24 cellular contexts compared by ENCODE assay signal in genomic region chr19:34154401-34154800, GRCh38. TPM values are rescaled to one million over a fixed set of nuclear protein-coding genes. Genes with fewer than 3 reads are reported as not detected.
A peak's percentile ranks its signal among the peaks of the same experiment; 100 is the strongest.
DNase-seq lines count a peak whose midpoint lies in the region; ATAC-seq, FAIRE-seq and TF ChIP-seq lines count a peak whose summit lies in the region.
"Had no signal": no experiment of that assay in that cellular context is flagged by ENCODE, and none has a peak within 500 bp of the region (broad histone marks: within the 10 kb centered on the region; RNA-seq: fewer than 3 reads in every experiment).

No MANE protein-coding gene starts in this region.

- H3K27ac ChIP-seq in HEK293 (ENCODE audit: extremely low read depth, low read depth, low read length) (no peak overlapping the region), kidney (ENCODE audit: low read depth in 2 of 2, low read length in 2 of 2) (no peak overlapping the region), Peyer's patch (no peak overlapping the region)
- H3K27ac ChIP-seq: BLaER1 had no signal

- ATAC-seq in omental fat pad (ENCODE audit: low FRiP score), result no peak
- ATAC-seq: GM12878 had no signal

- DNase-seq in islet precursor cell, result peak; percentile 12
- DNase-seq in omental fat pad (ENCODE audit: low spot score), result no peak
- DNase-seq in kidney, result no peak
- DNase-seq in Peyer's patch, result no peak
- DNase-seq: 8988T; ACHN; BE2C; C1 segment of cervical spinal cord; CD4-positive, alpha-beta memory T cell; CD4-positive, CD25-positive, alpha-beta regulatory T cell; CD8-positive, alpha-beta memory T cell; COR-L47; DMS 273 treated with DMSO at 0.1 percent for 48 hours; DMS153; DMS53; DND-41; EL; GDM1 had no signal

- H3K27me3 ChIP-seq in Peyer's patch, result no peaks in the 10 kb centered on the region
- H3K27me3 ChIP-seq: BE2C, BLaER1 had no signal

- intact Hi-C loops in kidney (cut with DNase I), result no loop called here

- H3K9me3 ChIP-seq in HEK293 (ENCODE audit: control insufficient read depth, insufficient read depth, low read depth, low read length), result no peaks in the 10 kb centered on the region
- no peaks in the 10 kb centered on the region for H3K9me3 ChIP-seq in kidney (ENCODE audit: control insufficient read depth in 1 of 2, low read length in 2 of 2)
- no peaks in the 10 kb centered on the region for H3K9me3 ChIP-seq in Peyer's patch
- H3K9me3 ChIP-seq: BE2C, BLaER1 had no signal

- H3K4me1 ChIP-seq in HEK293 (ENCODE audit: control insufficient read depth, insufficient read depth, low read length) (0 out of 2 replicates have a peak, but pooled peaks cover 2% of the 10 kb centered on the region), kidney (ENCODE audit: control insufficient read depth in 1 of 2, insufficient read depth in 1 of 2, low read depth in 1 of 2, low read length in 2 of 2) (no peaks in the 10 kb centered on the region), Peyer's patch (no peaks in the 10 kb centered on the region)
- H3K4me1 ChIP-seq: BE2C had no signal

- TF ChIP-seq CTCF in HEK293 (tag by site-specific recombination; IDR thresholded peaks at IDR 0.05), result no peak
- TF ChIP-seq CTCF in omental fat pad (IDR thresholded peaks at IDR 0.05), result no peak
- TF ChIP-seq CTCF in kidney (IDR thresholded peaks at IDR 0.05; ENCODE audit: borderline replicate concordance, extremely low read depth, insufficient read depth), result no peak
- no peak for TF ChIP-seq CTCF in Peyer's patch (IDR thresholded peaks at IDR 0.05)

- no peak overlapping the region for H3K4me3 ChIP-seq in HEK293 (ENCODE audit: low read depth, low read length)
- H3K4me3 ChIP-seq in kidney (ENCODE audit: low read length in 2 of 2), result no peak overlapping the region
- no peak overlapping the region for H3K4me3 ChIP-seq in Peyer's patch
- H3K4me3 ChIP-seq: BLaER1, GM12878 had no signal

- CTCF ChIA-PET in HEK293 (lab: Yijun Ruan, JAX), result interaction anchor here (0.6 to 0.7 kb wide), 2 partner anchors 9 to 20 kb away, joined by 3 to 5 read pairs; no protein-coding TSS in a partner anchor

- FAIRE-seq in kidney (lab: Jason Lieb, UNC), result no peak
- FAIRE-seq: A204.1, GM12878, GM12892, GM18507 had no signal

- H3K36me3 ChIP-seq in HEK293 (ENCODE audit: control insufficient read depth in 2 of 2, insufficient read depth in 1 of 2, low read length in 2 of 2), result no peaks in the 10 kb centered on the region; a peak in 1 of 3 replicates
- no peaks in the 10 kb centered on the region for H3K36me3 ChIP-seq in kidney (ENCODE audit: control insufficient read depth in 1 of 2, insufficient read depth in 2 of 2, low read length in 2 of 2)
- no peaks in the 10 kb centered on the region for H3K36me3 ChIP-seq in Peyer's patch
- H3K36me3 ChIP-seq: BE2C, BLaER1 had no signal

- TF ChIP-seq POLR2A in Peyer's patch (IDR thresholded peaks at IDR 0.05), result no peak

- H3K9ac ChIP-seq in kidney (ENCODE audit: low read length in 2 of 2), result no peak overlapping the region
- H3K9ac ChIP-seq: BLaER1 had no signal

- POLR2A ChIA-PET in HEK293 (lab: Yijun Ruan, JAX), result interaction anchor here (1.0 kb wide), 1 partner anchor 18 kb away, joined by 7 read pairs; the partner anchor contains the start of gene LSM14A

TF ChIP-seq in HEK293, 187 proteins besides CTCF, POLR2A, EP300 and RAD21 (continues in another document):
- TF ChIP-seq ZNF223 (tag by site-specific recombination; IDR thresholded peaks at IDR 0.05), result no peak
- no peak for TF ChIP-seq ZNF510 (tag by site-specific recombination; IDR thresholded peaks at IDR 0.05; ENCODE audit: insufficient replicate concordance)
- no peak for TF ChIP-seq ZNF529 (tag by site-specific recombination; IDR thresholded peaks at IDR 0.05; ENCODE audit: insufficient replicate concordance)
- no peak for TF ChIP-seq ZBTB21 (tag by site-specific recombination; IDR thresholded peaks at IDR 0.05)
- no peak for TF ChIP-seq YY1 (tag by site-specific recombination; IDR thresholded peaks at IDR 0.05)
- no peak for TF ChIP-seq ZNF600 (tag by site-specific recombination; IDR thresholded peaks at IDR 0.05)
- no peak for TF ChIP-seq ZNF112 (tag by site-specific recombination; IDR thresholded peaks at IDR 0.05)
- no peak for TF ChIP-seq ZBTB49 (tag by site-specific recombination; IDR thresholded peaks at IDR 0.05; ENCODE audit: low read depth)
- TF ChIP-seq ZSCAN18 (tag by site-specific recombination; IDR thresholded peaks at IDR 0.05), result no peak
- TF ChIP-seq, protein P1, sequence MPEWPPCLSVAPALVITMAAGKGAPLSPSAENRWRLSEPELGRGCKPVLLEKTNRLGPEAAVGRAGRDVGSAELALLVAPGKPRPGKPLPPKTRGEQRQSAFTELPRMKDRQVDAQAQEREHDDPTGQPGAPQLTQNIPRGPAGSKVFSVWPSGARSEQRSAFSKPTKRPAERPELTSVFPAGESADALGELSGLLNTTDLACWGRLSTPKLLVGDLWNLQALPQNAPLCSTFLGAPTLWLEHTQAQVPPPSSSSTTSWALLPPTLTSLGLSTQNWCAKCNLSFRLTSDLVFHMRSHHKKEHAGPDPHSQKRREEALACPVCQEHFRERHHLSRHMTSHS (tag by site-specific recombination; IDR thresholded peaks at IDR 0.05), result no peak
- TF ChIP-seq ZNF335 (tag by site-specific recombination; conservative IDR thresholded peaks at IDR 0.05), result no peak
- no peak for TF ChIP-seq ZNF639 (tag by site-specific recombination; IDR thresholded peaks at IDR 0.05)
- no peak for TF ChIP-seq ZNF776 (tag by site-specific recombination; IDR thresholded peaks at IDR 0.05; ENCODE audit: borderline replicate concordance)
- no peak for TF ChIP-seq OVOL3 (tag by site-specific recombination; IDR thresholded peaks at IDR 0.05)
- no peak for TF ChIP-seq SP2 (tag by site-specific recombination; IDR thresholded peaks at IDR 0.05)
- no peak for TF ChIP-seq GLIS1 (tag by site-specific recombination; IDR thresholded peaks at IDR 0.05)
- TF ChIP-seq, protein P2, sequence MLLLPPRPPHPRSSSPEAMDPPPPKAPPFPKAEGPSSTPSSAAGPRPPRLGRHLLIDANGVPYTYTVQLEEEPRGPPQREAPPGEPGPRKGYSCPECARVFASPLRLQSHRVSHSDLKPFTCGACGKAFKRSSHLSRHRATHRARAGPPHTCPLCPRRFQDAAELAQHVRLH (tag by site-specific recombination; IDR thresholded peaks at IDR 0.05), result no peak
- TF ChIP-seq ZIC2 (tag by site-specific recombination; IDR thresholded peaks at IDR 0.05), result no peak
- TF ChIP-seq ZNF707 (tag by site-specific recombination; IDR thresholded peaks at IDR 0.05), result no peak
- TF ChIP-seq, protein P3, sequence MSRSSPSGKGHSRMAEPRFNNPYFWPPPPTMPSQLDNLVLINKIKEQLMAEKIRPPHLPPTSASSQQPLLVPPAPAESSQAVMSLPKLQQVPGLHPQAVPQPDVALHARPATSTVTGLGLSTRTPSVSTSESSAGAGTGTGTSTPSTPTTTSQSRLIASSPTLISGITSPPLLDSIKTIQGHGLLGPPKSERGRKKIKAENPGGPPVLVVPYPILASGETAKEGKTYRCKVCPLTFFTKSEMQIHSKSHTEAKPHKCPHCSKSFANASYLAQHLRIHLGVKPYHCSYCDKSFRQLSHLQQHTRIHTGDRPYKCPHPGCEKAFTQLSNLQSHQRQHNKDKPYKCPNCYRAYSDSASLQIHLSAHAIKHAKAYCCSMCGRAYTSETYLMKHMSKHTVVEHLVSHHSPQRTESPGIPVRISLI (tag by site-specific recombination; IDR thresholded peaks at IDR 0.05), result no peak
- TF ChIP-seq KLF7 (tag by site-specific recombination; IDR thresholded peaks at IDR 0.05; ENCODE audit: borderline replicate concordance), result peak; percentile 36; the same call in 1 of the 2 replicates

RNA-seq across cellular contexts. Expression of gene LSM14A, which starts 17.9 kb away (rescaled TPM):
- 100 to 1,000 TPM in 1 of 4 donors, 10 to 100 TPM in 3; 63.0 to 128 (median 93.1) TPM for total RNA-seq in omental fat pad
- total RNA-seq in kidney, result 114 TPM
- 49.3 TPM for polyA plus RNA-seq in kidney (ENCODE audit: insufficient read depth, low read depth, low replicate concordance)
- 100 to 1,000 TPM in 3 of 4 donors, 10 to 100 TPM in 1; 88.2 to 152 (median 127) TPM for total RNA-seq in Peyer's patch
